Comparison of ENCODE assay signal across 22 cellular contexts in genomic region chr1:223240122-223240521, GRCh38.
"Had no signal": no experiment of that assay in that cellular context is flagged by ENCODE, and none has a peak within 500 bp of the region (broad histone marks: within the 10 kb centered on the region; RNA-seq: fewer than 3 reads in every experiment).

No MANE protein-coding gene starts in this region.

- H3K36me3 ChIP-seq: gastrocnemius medialis, lower lobe of right lung, ovary, sigmoid colon, suprapubic skin, transverse colon, upper lobe of right lung, vagina had no signal

- H3K9me3 ChIP-seq: gastrocnemius medialis, ovary, suprapubic skin, transverse colon, upper lobe of right lung, vagina had no signal

- H3K4me3 ChIP-seq: dorsolateral prefrontal cortex, gastrocnemius medialis, lower lobe of right lung, ovary, psoas muscle, sigmoid colon, suprapubic skin, transverse colon, upper lobe of right lung, vagina had no signal

- H3K27me3 Mint-ChIP-seq: naive thymus-derived CD8-positive, alpha-beta T cell had no signal

- H3K4me3 Mint-ChIP-seq: nephron progenitor cell; stimulated activated effector memory CD8-positive, alpha-beta T cell treated with anti-CD3 and anti-CD28 coated beads, Interleukin-12 subunit alpha, Interleukin-12 subunit beta, amount 100 ng/mL, for 72 hours had no signal

- DNase-seq: dorsolateral prefrontal cortex; effector CD4-positive, alpha-beta T cell; foreskin fibroblast; gastrocnemius medialis; left ventricle myocardium superior; lower lobe of right lung; naive thymus-derived CD8-positive, alpha-beta T cell; nephron progenitor cell; occipital lobe; ovary; psoas muscle; right cardiac atrium; sigmoid colon; stimulated activated CD4-positive, alpha-beta T cell treated with anti-CD3 and anti-CD28 coated beads, Interleukin-2, amount 100 ng/mL, for 24 hours; stimulated activated naive CD4-positive, alpha-beta T cell treated with Interleukin-2 at 50 U/mL for 16 hours; transverse colon; upper lobe of right lung had no signal

- H3K4me1 ChIP-seq: gastrocnemius medialis, lower lobe of right lung, psoas muscle, sigmoid colon, suprapubic skin, transverse colon, upper lobe of right lung, vagina had no signal

- H3K36me3 Mint-ChIP-seq: stimulated activated effector memory CD8-positive, alpha-beta T cell treated with anti-CD3 and anti-CD28 coated beads, Interleukin-12 subunit alpha, Interleukin-12 subunit beta, amount 100 ng/mL, for 72 hours had no signal

- H3K27ac ChIP-seq: dorsolateral prefrontal cortex, epithelial cell of prostate, gastrocnemius medialis, lower lobe of right lung, ovary, psoas muscle, sigmoid colon, suprapubic skin, transverse colon, upper lobe of right lung, vagina had no signal

- H3K27me3 ChIP-seq: dorsolateral prefrontal cortex, gastrocnemius medialis, ovary, sigmoid colon, suprapubic skin, transverse colon, upper lobe of right lung, vagina had no signal

- ATAC-seq: esophagus mucosa; gastrocnemius medialis; left ventricle myocardium superior; lower lobe of right lung; psoas muscle; right cardiac atrium; stimulated activated effector memory CD8-positive, alpha-beta T cell treated with anti-CD3 and anti-CD28 coated beads, Interleukin-12 subunit alpha, Interleukin-12 subunit beta, amount 100 ng/mL, for 72 hours; upper lobe of right lung had no signal

- H3K27ac Mint-ChIP-seq: nephron progenitor cell; stimulated activated effector memory CD8-positive, alpha-beta T cell treated with anti-CD3 and anti-CD28 coated beads, Interleukin-12 subunit alpha, Interleukin-12 subunit beta, amount 100 ng/mL, for 72 hours had no signal
